ENCODE assay signal across 7 cellular contexts in genomic region chr14:35533357-35534129, GRCh38. TPM values are rescaled to one million over a fixed set of nuclear protein-coding genes. Genes with fewer than 3 reads are reported as not detected.
DNase-seq lines count a peak whose midpoint lies in the region; ATAC-seq, FAIRE-seq and TF ChIP-seq lines count a peak whose summit lies in the region.

No MANE protein-coding gene starts in this region.

- H3K27ac ChIP-seq in HepG2 (ENCODE audit: extremely low read length, insufficient read depth, low read length): no peak overlapping the region

- peak; percentile 38 for TF ChIP-seq RAD21 in HepG2 (CRISPR knock-in tag; IDR thresholded peaks at IDR 0.05)

- no peak for FAIRE-seq in HepG2 (lab: Jason Lieb, UNC)

- ATAC-seq in GM18517 (IDR thresholded peaks at IDR 0.05; ENCODE audit: unreplicated experiment) (peak; percentile 66), HG02885 (IDR thresholded peaks at IDR 0.05; ENCODE audit: poor library complexity, unreplicated experiment) (peak; percentile 82), HepG2 (peak; percentile 84)
- ATAC-seq in activated CD4-positive, CD25-positive, alpha-beta regulatory T cell treated with anti-CD3 and anti-CD28 coated beads, Interleukin-2, amount 50 U/mL, for 24 hours: peak; percentile 78 to 83

- H3K79me2 ChIP-seq in HepG2 (ENCODE audit: insufficient read depth, low read length): no peaks in the 10 kb centered on the region

- peak; percentile 100 for DNase-seq in NCI-H2029 (lab: John Stamatoyannopoulos, UW)
- peak; percentile 84 for DNase-seq in chondrocyte (ENCODE audit: low spot score)
- DNase-seq in HepG2 (ENCODE audit: low spot score): peak; percentile 70
- peak; percentile 75 for DNase-seq in stimulated activated CD4-positive, alpha-beta T cell treated with anti-CD3 and anti-CD28 coated beads, Interleukin-4, amount 100 ng/mL, for 24 hours

- TF ChIP-seq POLR2A in HepG2 (IDR thresholded peaks at IDR 0.05; ENCODE audit: insufficient read depth in 1 of 2, low read depth in 2 of 2, low read length in 2 of 2): no peak

- TF ChIP-seq EP300 in HepG2 (IDR thresholded peaks at IDR 0.05; ENCODE audit: low read depth in 2 of 2, low read length in 2 of 2): no peak
- TF ChIP-seq EP300 in HepG2 (CRISPR knock-in tag; IDR thresholded peaks at IDR 0.05; ENCODE audit: borderline replicate concordance): peak; percentile 55; the same call in 1 of the 2 replicates

- peak overlapping the region; percentile 72 for H3K4me3 Mint-ChIP-seq in chondrocyte (ENCODE audit: unreplicated experiment)

- no peaks in the 10 kb centered on the region for H3K36me3 ChIP-seq in HepG2 (replicated peaks in 1 of 2; ENCODE audit: control insufficient read depth in 1 of 2, insufficient read depth in 2 of 2, low read length in 2 of 2)

- intact Hi-C loops in HepG2 (cut with micrococcal nuclease; ENCODE audit: unreplicated experiment): loop anchor here (2.0 to 5.0 kb wide), 3 partner anchors 43 to 154 kb away; no protein-coding TSS in a partner anchor

- no peak overlapping the region for H3K27ac Mint-ChIP-seq in chondrocyte (ENCODE audit: unreplicated experiment)

- H3K36me3 Mint-ChIP-seq in chondrocyte (ENCODE audit: low read depth): peaks cover 3% of the 10 kb centered on the region

- in situ Hi-C loops in HepG2 (cut with HindIII; ENCODE audit: extremely low pct_ligation_motif_present, low pct_unique_long_range_greater_than_20kb): loop anchor here (10.0 kb wide), 1 partner anchor 281 kb away; no protein-coding TSS in a partner anchor

- CTCF ChIA-PET in HepG2 (lab: Yijun Ruan, JAX; ENCODE audit: low intra/inter-chr PET ratio, low total read pairs): interaction anchor here (0.9 kb wide), 1 partner anchor 285 kb away, joined by 3 read pairs; no protein-coding TSS in a partner anchor

- H3K4me3 ChIP-seq in HepG2 (replicated peaks in 1 of 3; ENCODE audit: insufficient read depth in 1 of 3, low read depth in 2 of 3, low read length in 3 of 3): peak overlapping the region; percentile 62 to 80 (median 63)

- H3K9ac ChIP-seq in HepG2 (ENCODE audit: insufficient read depth, low read depth, low read length): no peak overlapping the region

- no peak overlapping the region for H2AFZ ChIP-seq in HepG2 (ENCODE audit: low read length)

- H3K4me1 ChIP-seq in HepG2 (ENCODE audit: insufficient read depth, low read length): peaks cover 20% of the 10 kb centered on the region

- TF ChIP-seq CTCF in chondrocyte (IDR thresholded peaks at IDR 0.05) (peak; percentile 30), HepG2 (CRISPR knock-in tag; IDR thresholded peaks at IDR 0.05) (peak; percentile 58)

- H3K4me1 Mint-ChIP-seq in chondrocyte (ENCODE audit: low read depth): peaks cover 11% of the 10 kb centered on the region

- no peaks in the 10 kb centered on the region for H3K9me3 ChIP-seq in HepG2 (ENCODE audit: low read length)

- BruUV-seq in HepG2 (replicated peaks; lab: Mats Ljungman, UMichigan): no TSS peak

- H4K20me1 ChIP-seq in HepG2 (ENCODE audit: insufficient read depth, low read length): peaks cover 25% of the 10 kb centered on the region; the same call in 1 of the 2 replicates

- POLR2A ChIA-PET in HepG2 (lab: Yijun Ruan, JAX): no interaction called here

- H3K4me2 ChIP-seq in HepG2 (ENCODE audit: low read depth, low read length): peak overlapping the region; percentile 94

- 1% methylated on average over 70 of the region's 95 CpGs for WGBS in HepG2 (ENCODE audit: low lambda C conversion rate)

- peaks cover 51% of the 10 kb centered on the region for H3K27me3 Mint-ChIP-seq in chondrocyte (ENCODE audit: low read depth)

- H3K9me3 Mint-ChIP-seq in chondrocyte (ENCODE audit: low read depth): no peaks in the 10 kb centered on the region

- peaks cover 11 to 55% of the 10 kb centered on the region in 2 experiments for H3K27me3 ChIP-seq in HepG2 (ENCODE audit: control insufficient read depth in 1 of 2, insufficient read depth in 2 of 2, low read length in 2 of 2)

TF ChIP-seq in HepG2, 621 proteins besides CTCF, POLR2A, EP300 and RAD21 (continues in another document):
- TF ChIP-seq MIER2 (CRISPR knock-in tag; IDR thresholded peaks at IDR 0.05) (peak; percentile 88), ZNF280B (CRISPR knock-in tag; IDR thresholded peaks at IDR 0.05; ENCODE audit: borderline replicate concordance) (peak; percentile 57; the same call in 1 of the 2 replicates), PITX1 (CRISPR knock-in tag; IDR thresholded peaks at IDR 0.05) (peak; percentile 71), MED13 (CRISPR knock-in tag; IDR thresholded peaks at IDR 0.05) (0 out of 2 replicates have a peak, but pooled peaks have one; percentile 54), SMC3 (IDR thresholded peaks at IDR 0.05; ENCODE audit: low read length) (no peak), ZNF7 (CRISPR knock-in tag; IDR thresholded peaks at IDR 0.05) (peak; percentile 17; the same call in 1 of the 2 replicates), ELF1 (CRISPR knock-in tag; IDR thresholded peaks at IDR 0.05) (no peak), ZNF547 (CRISPR knock-in tag; IDR thresholded peaks at IDR 0.05) (peak; percentile 78; the same call in 1 of the 2 replicates), MBD4 (IDR thresholded peaks at IDR 0.05; ENCODE audit: borderline replicate concordance, low read length) (no peak), NAIF1 (CRISPR knock-in tag; IDR thresholded peaks at IDR 0.05; ENCODE audit: borderline replicate concordance) (no peak), ZNF713 (CRISPR knock-in tag; IDR thresholded peaks at IDR 0.05) (no peak; the same call in 1 of the 2 replicates), ZNF543 (CRISPR knock-in tag; IDR thresholded peaks at IDR 0.05) (peak; percentile 93), ZBTB25 (CRISPR knock-in tag; IDR thresholded peaks at IDR 0.05) (no peak; the same call in 1 of the 2 replicates), ADNP (CRISPR knock-in tag; IDR thresholded peaks at IDR 0.05) (peak; percentile 66; the same call in 1 of the 2 replicates), HNRNPUL1 (IDR thresholded peaks at IDR 0.05; ENCODE audit: low read depth, low read length) (0 out of 2 replicates have a peak, but pooled peaks have one; percentile 57), SMARCE1 (IDR thresholded peaks at IDR 0.05; ENCODE audit: borderline replicate concordance) (no peak), ZBTB3 (CRISPR knock-in tag; IDR thresholded peaks at IDR 0.05; ENCODE audit: borderline replicate concordance, low read depth) (0 out of 2 replicates have a peak, but pooled peaks have one; percentile 15), PHF8 (CRISPR knock-in tag; IDR thresholded peaks at IDR 0.05) (peak; percentile 62), ZNF335 (CRISPR knock-in tag; IDR thresholded peaks at IDR 0.05) (no peak), CC2D1A (CRISPR knock-in tag; IDR thresholded peaks at IDR 0.05) (no peak)

RNA-seq across cellular contexts. Expression of gene INSM2, which starts 0.4 kb away (rescaled TPM):
- total RNA-seq in chondrocyte (not detected in 3 replicates), HepG2 (2016; rRNA removed; fragmentation: Illumina TruSeq; extraction: Trizol) (not detected in 2 replicates)
- total RNA-seq in HepG2 (2016; cell fraction: cytosol; rRNA removed; fragmentation: Illumina TruSeq; extraction: Trizol; ENCODE audit: low read depth): not detected in 2 replicates
- not detected in 2 replicates for total RNA-seq in HepG2 (2016; cell fraction: insoluble cytoplasmic fraction; rRNA removed; fragmentation: Illumina TruSeq; extraction: Trizol)
- total RNA-seq in HepG2 (2016; cell fraction: membrane; rRNA removed; fragmentation: Illumina TruSeq; extraction: Trizol): not detected in 2 replicates
- total RNA-seq in HepG2 (2016; cell fraction: nucleus; rRNA removed; fragmentation: Illumina TruSeq; extraction: Trizol): not detected in 2 replicates
- not detected in 2 replicates for polyA plus RNA-seq in HepG2 (2011; rRNA removed)
- not detected in 2 replicates for polyA plus RNA-seq in HepG2 (2011; cell fraction: cytosol; rRNA removed)
- not detected in 2 replicates for polyA plus RNA-seq in HepG2 (2011; cell fraction: nucleus; rRNA removed)
- polyA plus RNA-seq in HepG2 (2012): not detected in 2 replicates
- not detected in 2 replicates for polyA plus RNA-seq in HepG2 (2016; cell fraction: cytosol; fragmentation: Illumina TruSeq; extraction: Trizol; ENCODE audit: low read depth)
- not detected in 2 replicates for polyA plus RNA-seq in HepG2 (2016; cell fraction: insoluble cytoplasmic fraction; fragmentation: Illumina TruSeq; extraction: Trizol; ENCODE audit: low read depth)
- not detected in 2 replicates for polyA plus RNA-seq in HepG2 (2016; cell fraction: membrane; fragmentation: Illumina TruSeq; extraction: Trizol; ENCODE audit: low read depth)
- not detected in 2 replicates for polyA plus RNA-seq in HepG2 (2016; cell fraction: nucleus; fragmentation: Illumina TruSeq; extraction: Trizol; ENCODE audit: insufficient read depth, low read depth)
- polyA minus RNA-seq in HepG2 (2011; rRNA and poly(A)+ RNA removed; ENCODE audit: low replicate concordance): 0.05 TPM in 1 of 2 replicates, not detected in the other
- not detected in 2 replicates for polyA minus RNA-seq in HepG2 (2011; cell fraction: cytosol; rRNA and poly(A)+ RNA removed)
- polyA minus RNA-seq in HepG2 (2011; cell fraction: nucleus; rRNA and poly(A)+ RNA removed): not detected in 2 replicates
